ENCODE assay signal across 8 cellular contexts in the genomic region with DNA sequence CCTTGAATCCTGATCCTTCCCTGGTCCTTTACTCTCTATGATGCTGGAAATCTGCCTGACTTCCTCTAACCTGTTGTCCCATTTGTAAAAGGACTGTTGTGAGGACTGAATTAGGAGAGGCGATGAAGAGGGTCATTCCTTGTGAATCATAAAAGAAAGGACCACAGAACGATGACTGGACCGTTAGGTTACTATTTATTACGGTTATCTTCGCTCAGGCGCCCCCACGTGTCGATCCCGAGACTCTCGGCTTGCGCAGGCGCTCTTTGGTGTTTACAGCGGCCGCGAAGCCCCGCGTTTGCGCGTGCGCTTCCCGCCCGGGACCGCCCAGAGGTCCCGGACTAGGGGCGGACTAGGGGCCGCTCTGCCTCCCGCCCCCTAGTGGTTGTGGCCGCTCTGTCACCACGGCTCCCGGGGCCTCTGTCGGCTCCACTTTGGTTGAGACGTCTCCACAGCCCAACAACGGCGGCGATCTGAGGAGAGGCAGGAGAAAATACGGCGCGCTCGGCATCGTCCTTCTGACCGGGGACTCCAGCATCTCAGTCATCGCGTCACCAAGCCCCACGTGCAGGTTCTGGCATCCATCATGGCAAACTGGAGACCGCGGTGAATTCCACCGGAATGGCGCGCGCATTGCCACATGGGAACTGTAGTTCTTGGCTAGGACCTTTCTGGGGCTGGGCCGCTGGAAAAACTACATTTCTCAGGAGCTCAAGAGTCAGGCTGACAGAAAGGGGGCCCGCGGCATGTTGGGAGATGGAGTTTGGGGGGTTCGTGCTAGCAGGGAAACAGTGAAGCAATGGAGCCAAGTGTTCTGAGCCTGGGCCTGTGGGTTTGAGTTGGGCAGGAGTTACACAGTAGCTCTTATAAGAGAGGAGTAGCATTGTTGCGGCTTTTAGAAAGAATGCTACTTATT. TPM values are rescaled to one million over a fixed set of nuclear protein-coding genes. Genes with fewer than 3 reads are reported as not detected.
DNase-seq lines count a peak whose midpoint lies in the region; ATAC-seq and TF ChIP-seq lines count a peak whose summit lies in the region.

A gene with protein sequence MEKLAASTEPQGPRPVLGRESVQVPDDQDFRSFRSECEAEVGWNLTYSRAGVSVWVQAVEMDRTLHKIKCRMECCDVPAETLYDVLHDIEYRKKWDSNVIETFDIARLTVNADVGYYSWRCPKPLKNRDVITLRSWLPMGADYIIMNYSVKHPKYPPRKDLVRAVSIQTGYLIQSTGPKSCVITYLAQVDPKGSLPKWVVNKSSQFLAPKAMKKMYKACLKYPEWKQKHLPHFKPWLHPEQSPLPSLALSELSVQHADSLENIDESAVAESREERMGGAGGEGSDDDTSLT (minus strand): TSS at position 596 of the 916 bp plus-strand sequence. CDS start 12,866 bp downstream, outside the sequence.

- H3K27ac Mint-ChIP-seq in activated B cell treated with CpG ODN at 0.5 μM for 24 hours = peak within 1 kb of the TSS; percentile 100

- TF ChIP-seq POLR2A in GM18951 (IDR thresholded peaks at IDR 0.05; ENCODE audit: extremely low read depth, insufficient read depth, insufficient read length) = peak; percentile 69

- no peaks in the 10 kb centered on the region for H3K9me3 Mint-ChIP-seq in activated B cell treated with CpG ODN at 0.5 μM for 24 hours

- H3K27me3 Mint-ChIP-seq in activated B cell treated with CpG ODN at 0.5 μM for 24 hours = no peaks in the 10 kb centered on the region

- CTCF ChIA-PET in activated B cell treated with CpG ODN at 0.5 μM for 24 hours (lab: Charles Lee) = interaction anchor here (0.8 to 3.7 kb wide), 11 partner anchors 20 to 384 kb away, joined by 3 to 144 read pairs (median 6); a partner anchor contains a TSS

- H3K4me1 Mint-ChIP-seq in activated B cell treated with CpG ODN at 0.5 μM for 24 hours = peaks cover 34% of the 10 kb centered on the region

- ATAC-seq in HG03196 (IDR thresholded peaks at IDR 0.05; ENCODE audit: unreplicated experiment) = peak; percentile 86
- ATAC-seq in activated B cell treated with CpG ODN at 0.5 μM for 24 hours (ENCODE audit: low read depth) = peak; percentile 93

- peak; percentile 98 for TF ChIP-seq CTCF in AG09319 (IDR thresholded peaks at IDR 0.05; ENCODE audit: low read depth, low read length)
- peak; percentile 81 for TF ChIP-seq CTCF in activated B cell treated with CpG ODN at 0.5 μM for 24 hours (IDR thresholded peaks at IDR 0.05)

- DNase-seq in AG09319 (ENCODE audit: extremely low read depth, low read depth) (peak; percentile 85), NCI-H345 (lab: John Stamatoyannopoulos, UW) (peak; percentile 95), activated B cell treated with CpG ODN at 0.5 μM for 24 hours (peak; percentile 94), inferior parietal cortex (ENCODE audit: extremely low spot score) (peak; percentile 98)
- peak; percentile 95 for DNase-seq in central memory CD4-positive, alpha-beta T cell
- DNase-seq in stimulated activated CD4-positive, alpha-beta T cell treated with anti-CD3 and anti-CD28 coated beads, Interleukin-12 subunit alpha, Interleukin-12 subunit beta, amount 100 ng/mL, for 24 hours (ENCODE audit: low read depth in 2 of 2) = peak; percentile 87 to 90

- in situ Hi-C loops in GM18951 (cut with MboI; ENCODE audit: low sequenced_read_pairs, unreplicated experiment) = no loop called here

- peak within 1 kb of the TSS; percentile 99 for H3K4me3 Mint-ChIP-seq in activated B cell treated with CpG ODN at 0.5 μM for 24 hours

- POLR2A ChIA-PET in activated B cell treated with CpG ODN at 0.5 μM for 24 hours (lab: Charles Lee) = interaction anchor here (0.6 to 3.5 kb wide), 21 partner anchors 12 to 349 kb away, joined by 3 to 57 read pairs (median 7); a partner anchor contains a TSS

- intact Hi-C loops in activated B cell treated with CpG ODN at 0.5 μM for 24 hours (cut with micrococcal nuclease) = loop anchor here (1.0 to 2.0 kb wide), 7 partner anchors 12 to 110 kb away; a partner anchor contains a TSS

- H3K36me3 Mint-ChIP-seq in activated B cell treated with CpG ODN at 0.5 μM for 24 hours (ENCODE audit: low read depth) = peaks cover 2% of the 10 kb centered on the region

RNA-seq across cellular contexts. Expression of the gene that starts here (rescaled TPM):
- 42.6 and 46.8 TPM in 2 replicates for total RNA-seq in activated B cell treated with CpG ODN at 0.5 μM for 24 hours

Comparison
In these comparisons a context has a peak if more than half of its experiments do, and no peak if none do; other contexts are left out.
1. Peak in every context shown above with its lines: DNase-seq and ATAC-seq.